Comparison of ENCODE assay signal across 1 cellular context in the genomic region with DNA sequence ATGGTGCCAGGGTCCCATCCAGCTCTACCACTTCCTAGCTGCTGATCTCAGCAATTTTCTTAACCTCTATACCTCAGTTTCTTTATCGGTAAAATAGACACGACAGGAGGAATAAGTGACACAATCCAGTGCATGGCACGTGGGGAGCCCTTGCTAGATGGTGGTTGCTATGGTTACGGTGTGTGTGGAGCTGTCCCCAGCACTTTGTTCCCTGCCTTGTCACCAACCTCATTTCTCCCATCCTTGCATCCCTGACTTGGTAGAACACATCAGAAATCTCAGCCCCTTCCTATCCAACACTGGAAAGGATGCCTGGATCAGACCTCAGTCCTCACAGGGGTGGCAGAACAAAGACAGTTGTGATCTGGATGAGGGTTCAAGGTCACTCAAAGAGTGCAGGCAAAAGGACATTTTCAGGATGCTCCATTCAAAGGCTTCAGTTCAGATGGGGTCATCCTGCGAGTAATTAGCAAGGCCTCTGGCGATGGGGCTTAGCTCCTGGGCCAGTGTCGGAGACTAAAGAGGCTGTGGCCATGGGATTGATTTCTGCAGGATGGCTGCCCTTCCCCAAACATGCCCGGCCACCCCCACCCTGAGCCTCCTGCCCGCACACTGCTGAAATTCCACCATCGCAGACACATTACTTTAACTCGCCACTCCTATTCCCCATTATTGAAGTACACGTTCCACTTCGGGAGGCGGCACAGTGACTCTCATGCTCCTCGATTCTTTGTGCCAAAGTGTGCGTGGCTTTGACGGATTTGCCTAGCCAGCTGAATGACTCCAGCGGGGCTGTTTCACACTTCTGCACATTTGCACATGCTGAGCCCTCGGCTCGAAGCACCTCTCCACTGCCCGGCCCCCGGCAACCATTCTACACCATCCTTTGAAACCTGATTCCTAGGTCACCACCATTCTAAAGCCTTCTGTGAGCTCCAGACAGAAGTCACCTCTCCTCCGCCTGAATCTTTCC.
TF ChIP-seq lines count a peak whose summit lies in the region.

No MANE protein-coding gene starts in this region.

TF ChIP-seq in HepG2, 621 proteins besides CTCF, POLR2A, EP300 and RAD21 (continues in another document):
- TF ChIP-seq ZNF775 (CRISPR knock-in tag; IDR thresholded peaks at IDR 0.05; ENCODE audit: borderline replicate concordance) (no peak), ZNF609 (CRISPR knock-in tag; IDR thresholded peaks at IDR 0.05; ENCODE audit: borderline replicate concordance) (no peak), ZHX1 (CRISPR knock-in tag; IDR thresholded peaks at IDR 0.05; ENCODE audit: low read depth) (no peak), ZNF670 (CRISPR knock-in tag; IDR thresholded peaks at IDR 0.05; ENCODE audit: borderline replicate concordance) (no peak), ZC3H4 (CRISPR knock-in tag; IDR thresholded peaks at IDR 0.05; ENCODE audit: borderline replicate concordance) (peak; percentile 20; the same call in 1 of the 2 replicates), RXRB (CRISPR knock-in tag; IDR thresholded peaks at IDR 0.05; ENCODE audit: borderline replicate concordance) (peak; percentile 32; the same call in 1 of the 2 replicates), ZNF607 (CRISPR knock-in tag; IDR thresholded peaks at IDR 0.05; ENCODE audit: borderline replicate concordance) (no peak), RFXAP (CRISPR knock-in tag; IDR thresholded peaks at IDR 0.05; ENCODE audit: borderline replicate concordance) (no peak), NFKBIZ (CRISPR knock-in tag; IDR thresholded peaks at IDR 0.05) (0 out of 2 replicates have a peak, but pooled peaks have one; percentile 3), BHLHE40 (IDR thresholded peaks at IDR 0.05; ENCODE audit: low read length) (peak; percentile 83), KLF13 (CRISPR knock-in tag; IDR thresholded peaks at IDR 0.05) (no peak), ZNF747 (CRISPR knock-in tag; IDR thresholded peaks at IDR 0.05; ENCODE audit: borderline replicate concordance) (no peak), AHR (CRISPR knock-in tag; IDR thresholded peaks at IDR 0.05) (no peak), SNRNP70 (IDR thresholded peaks at IDR 0.05; ENCODE audit: low read depth, low read length) (no peak), RFX3 (CRISPR knock-in tag; IDR thresholded peaks at IDR 0.05) (peak; percentile 73), SP1 (IDR thresholded peaks at IDR 0.05) (no peak), SP1 (CRISPR knock-in tag; IDR thresholded peaks at IDR 0.05) (0 out of 2 replicates have a peak, but pooled peaks have one; percentile 4), RFX5 (IDR thresholded peaks at IDR 0.05; ENCODE audit: low read depth, low read length) (peak; percentile 42; the same call in 1 of the 2 replicates), PPARG (CRISPR knock-in tag; conservative IDR thresholded peaks at IDR 0.05) (no peak), ZNF546 (CRISPR knock-in tag; conservative IDR thresholded peaks at IDR 0.05) (no peak), SOX6 (IDR thresholded peaks at IDR 0.05) (no peak), SOX6 (CRISPR knock-in tag; IDR thresholded peaks at IDR 0.05) (peak; percentile 39), SOX13 (IDR thresholded peaks at IDR 0.05) (no peak), SOX13 (CRISPR knock-in tag; conservative IDR thresholded peaks at IDR 0.05 in 1 of 2, IDR thresholded peaks at IDR 0.05 in 1 of 2) (0 out of 4 replicates have a peak, but pooled peaks of 1 of the 2 experiments have one; percentile 17), MXI1 (IDR thresholded peaks at IDR 0.05; ENCODE audit: borderline replicate concordance, low read depth, low read length) (peak; percentile 81; the same call in 2 of the 3 replicates), MAFF (IDR thresholded peaks at IDR 0.05; ENCODE audit: low read depth, low read length) (peak; percentile 90), ESRRA (CRISPR knock-in tag; IDR thresholded peaks at IDR 0.05; ENCODE audit: low read depth) (peak; percentile 56; the same call in 1 of the 2 replicates), SKI (IDR thresholded peaks at IDR 0.05; ENCODE audit: partially characterized antibody) (no peak)
- TF ChIP-seq, protein P1, sequence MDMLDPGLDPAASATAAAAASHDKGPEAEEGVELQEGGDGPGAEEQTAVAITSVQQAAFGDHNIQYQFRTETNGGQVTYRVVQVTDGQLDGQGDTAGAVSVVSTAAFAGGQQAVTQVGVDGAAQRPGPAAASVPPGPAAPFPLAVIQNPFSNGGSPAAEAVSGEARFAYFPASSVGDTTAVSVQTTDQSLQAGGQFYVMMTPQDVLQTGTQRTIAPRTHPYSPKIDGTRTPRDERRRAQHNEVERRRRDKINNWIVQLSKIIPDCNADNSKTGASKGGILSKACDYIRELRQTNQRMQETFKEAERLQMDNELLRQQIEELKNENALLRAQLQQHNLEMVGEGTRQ (IDR thresholded peaks at IDR 0.05; ENCODE audit: low read depth, low read length), result no peak
- TF ChIP-seq, protein P1 (CRISPR knock-in tag; IDR thresholded peaks at IDR 0.05; ENCODE audit: borderline replicate concordance), result no peak
- TF ChIP-seq, protein P2, sequence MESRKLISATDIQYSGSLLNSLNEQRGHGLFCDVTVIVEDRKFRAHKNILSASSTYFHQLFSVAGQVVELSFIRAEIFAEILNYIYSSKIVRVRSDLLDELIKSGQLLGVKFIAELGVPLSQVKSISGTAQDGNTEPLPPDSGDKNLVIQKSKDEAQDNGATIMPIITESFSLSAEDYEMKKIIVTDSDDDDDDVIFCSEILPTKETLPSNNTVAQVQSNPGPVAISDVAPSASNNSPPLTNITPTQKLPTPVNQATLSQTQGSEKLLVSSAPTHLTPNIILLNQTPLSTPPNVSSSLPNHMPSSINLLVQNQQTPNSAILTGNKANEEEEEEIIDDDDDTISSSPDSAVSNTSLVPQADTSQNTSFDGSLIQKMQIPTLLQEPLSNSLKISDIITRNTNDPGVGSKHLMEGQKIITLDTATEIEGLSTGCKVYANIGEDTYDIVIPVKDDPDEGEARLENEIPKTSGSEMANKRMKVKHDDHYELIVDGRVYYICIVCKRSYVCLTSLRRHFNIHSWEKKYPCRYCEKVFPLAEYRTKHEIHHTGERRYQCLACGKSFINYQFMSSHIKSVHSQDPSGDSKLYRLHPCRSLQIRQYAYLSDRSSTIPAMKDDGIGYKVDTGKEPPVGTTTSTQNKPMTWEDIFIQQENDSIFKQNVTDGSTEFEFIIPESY (CRISPR knock-in tag; IDR thresholded peaks at IDR 0.05), result no peak
- TF ChIP-seq, protein P3, sequence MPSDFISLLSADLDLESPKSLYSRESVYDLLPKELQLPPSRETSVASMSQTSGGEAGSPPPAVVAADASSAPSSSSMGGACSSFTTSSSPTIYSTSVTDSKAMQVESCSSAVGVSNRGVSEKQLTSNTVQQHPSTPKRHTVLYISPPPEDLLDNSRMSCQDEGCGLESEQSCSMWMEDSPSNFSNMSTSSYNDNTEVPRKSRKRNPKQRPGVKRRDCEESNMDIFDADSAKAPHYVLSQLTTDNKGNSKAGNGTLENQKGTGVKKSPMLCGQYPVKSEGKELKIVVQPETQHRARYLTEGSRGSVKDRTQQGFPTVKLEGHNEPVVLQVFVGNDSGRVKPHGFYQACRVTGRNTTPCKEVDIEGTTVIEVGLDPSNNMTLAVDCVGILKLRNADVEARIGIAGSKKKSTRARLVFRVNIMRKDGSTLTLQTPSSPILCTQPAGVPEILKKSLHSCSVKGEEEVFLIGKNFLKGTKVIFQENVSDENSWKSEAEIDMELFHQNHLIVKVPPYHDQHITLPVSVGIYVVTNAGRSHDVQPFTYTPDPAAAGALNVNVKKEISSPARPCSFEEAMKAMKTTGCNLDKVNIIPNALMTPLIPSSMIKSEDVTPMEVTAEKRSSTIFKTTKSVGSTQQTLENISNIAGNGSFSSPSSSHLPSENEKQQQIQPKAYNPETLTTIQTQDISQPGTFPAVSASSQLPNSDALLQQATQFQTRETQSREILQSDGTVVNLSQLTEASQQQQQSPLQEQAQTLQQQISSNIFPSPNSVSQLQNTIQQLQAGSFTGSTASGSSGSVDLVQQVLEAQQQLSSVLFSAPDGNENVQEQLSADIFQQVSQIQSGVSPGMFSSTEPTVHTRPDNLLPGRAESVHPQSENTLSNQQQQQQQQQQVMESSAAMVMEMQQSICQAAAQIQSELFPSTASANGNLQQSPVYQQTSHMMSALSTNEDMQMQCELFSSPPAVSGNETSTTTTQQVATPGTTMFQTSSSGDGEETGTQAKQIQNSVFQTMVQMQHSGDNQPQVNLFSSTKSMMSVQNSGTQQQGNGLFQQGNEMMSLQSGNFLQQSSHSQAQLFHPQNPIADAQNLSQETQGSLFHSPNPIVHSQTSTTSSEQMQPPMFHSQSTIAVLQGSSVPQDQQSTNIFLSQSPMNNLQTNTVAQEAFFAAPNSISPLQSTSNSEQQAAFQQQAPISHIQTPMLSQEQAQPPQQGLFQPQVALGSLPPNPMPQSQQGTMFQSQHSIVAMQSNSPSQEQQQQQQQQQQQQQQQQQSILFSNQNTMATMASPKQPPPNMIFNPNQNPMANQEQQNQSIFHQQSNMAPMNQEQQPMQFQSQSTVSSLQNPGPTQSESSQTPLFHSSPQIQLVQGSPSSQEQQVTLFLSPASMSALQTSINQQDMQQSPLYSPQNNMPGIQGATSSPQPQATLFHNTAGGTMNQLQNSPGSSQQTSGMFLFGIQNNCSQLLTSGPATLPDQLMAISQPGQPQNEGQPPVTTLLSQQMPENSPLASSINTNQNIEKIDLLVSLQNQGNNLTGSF (CRISPR knock-in tag; IDR thresholded peaks at IDR 0.05), result no peak
